In the genomic region with DNA sequence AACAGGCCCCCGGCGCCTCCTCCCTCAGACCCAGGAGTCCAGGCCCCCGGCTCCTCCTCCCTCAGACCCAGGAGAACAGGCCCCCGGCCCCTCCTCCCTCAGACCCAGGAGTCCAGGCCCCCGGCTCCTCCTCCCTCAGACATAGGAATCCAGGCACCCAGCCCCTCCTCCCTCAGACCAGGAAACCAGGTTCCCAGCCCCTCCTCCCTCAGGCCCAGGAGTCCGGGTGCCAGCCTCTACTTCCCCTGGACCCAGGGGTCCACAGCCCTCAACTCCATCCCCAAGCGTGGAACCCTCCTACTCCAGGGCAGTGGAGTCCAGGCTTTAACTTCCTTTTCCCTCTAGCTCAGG, we compare ENCODE assay signal across 1 cellular context.
TF ChIP-seq lines count a peak whose summit lies in the region.

No MANE protein-coding gene starts in this region.

TF ChIP-seq in H1, 55 proteins besides CTCF, POLR2A, EP300 and RAD21:
- TF ChIP-seq ASH2L (IDR thresholded peaks at IDR 0.05; ENCODE audit: low read length) (no peak), SIRT6 (IDR thresholded peaks at IDR 0.05; ENCODE audit: low read length) (no peak), CBX5 (IDR thresholded peaks at IDR 0.05; ENCODE audit: low read depth, low read length) (no peak), TCF12 (IDR thresholded peaks at IDR 0.05; ENCODE audit: low read depth, low read length) (no peak), CBX8 (IDR thresholded peaks at IDR 0.05; ENCODE audit: borderline replicate concordance, low read depth, low read length) (no peak)
